ENCODE assay signal across 12 cellular contexts in genomic region chr11:73158356-73159051, GRCh38. TPM values are rescaled to one million over a fixed set of nuclear protein-coding genes. Genes with fewer than 3 reads are reported as not detected.
DNase-seq lines count a peak whose midpoint lies in the region; ATAC-seq and TF ChIP-seq lines count a peak whose summit lies in the region.
"Had no signal": no experiment of that assay in that cellular context is flagged by ENCODE, and none has a peak within 500 bp of the region (broad histone marks: within the 10 kb centered on the region; RNA-seq: fewer than 3 reads in every experiment).

No MANE protein-coding gene starts in this region.

- DNase-seq in AG04449 (ENCODE audit: low read depth, low spot score) (peak; percentile 69), coronary artery (ENCODE audit: low spot score) (peak; percentile 46), mesenchymal stem cell (no peak), GM20000 (ENCODE audit: low spot score) (no peak), germinal center (ENCODE audit: low spot score) (no peak), NCI-H1105 (lab: John Stamatoyannopoulos, UW) (no peak)
- DNase-seq: activated naive CD8-positive, alpha-beta T cell treated with anti-CD3 and anti-CD28 coated beads, Interleukin-2, amount 10 ng/mL, durations not matched to agents 7 days and 5 days; NCI-H1092; PC-9; stimulated activated CD4-positive, alpha-beta T cell treated with anti-CD3 and anti-CD28 coated beads, Interleukin-4, amount 100 ng/mL, for 24 hours had no signal

- H3K27ac Mint-ChIP-seq in IgD-negative memory B cell = peak overlapping the region; percentile 88 to 94 (median 92)
- H3K27ac Mint-ChIP-seq: activated naive CD8-positive, alpha-beta T cell treated with anti-CD3 and anti-CD28 coated beads, Interleukin-2, amount 10 ng/mL, durations not matched to agents 7 days and 5 days had no signal

- WGBS in mesenchymal stem cell = 94% methylated on average over 8 of the region's 8 CpGs

- H2BK5ac ChIP-seq in mesenchymal stem cell (ENCODE audit: low read depth, low read length, poor library complexity, severe bottlenecking) = no peak overlapping the region

- no peak overlapping the region for H2AK5ac ChIP-seq in mesenchymal stem cell (ENCODE audit: low read length, severe bottlenecking)

- H3K27ac ChIP-seq in coronary artery = peak overlapping the region; percentile 71 to 87
- no peak overlapping the region for H3K27ac ChIP-seq in mesenchymal stem cell (ENCODE audit: low read length, poor library complexity, severe bottlenecking)
- H3K27ac ChIP-seq: PC-9 had no signal

- peak overlapping the region in 3 of 4 donors; percentile 60 to 92 (median 89) for H3K4me3 Mint-ChIP-seq in IgD-negative memory B cell
- H3K4me3 Mint-ChIP-seq: activated naive CD8-positive, alpha-beta T cell treated with anti-CD3 and anti-CD28 coated beads, Interleukin-2, amount 10 ng/mL, durations not matched to agents 7 days and 5 days had no signal

- H2BK15ac ChIP-seq in mesenchymal stem cell (ENCODE audit: low read depth, poor library complexity, severe bottlenecking) = no peak overlapping the region

- H2BK12ac ChIP-seq in mesenchymal stem cell (ENCODE audit: low read length in 2 of 2) = no peak overlapping the region

- H3K9me3 ChIP-seq in mesenchymal stem cell (ENCODE audit: control insufficient read depth, low read length) = no peaks in the 10 kb centered on the region

- H3K18ac ChIP-seq in mesenchymal stem cell (ENCODE audit: low read depth in 1 of 2, low read length in 2 of 2) = no peak overlapping the region

- CTCF ChIA-PET in AG04449 (lab: Yijun Ruan, JAX) = interaction anchor here (0.9 to 10.8 kb wide), 14 partner anchors 8 to 366 kb away, joined by 3 to 95 read pairs (median 4); partner anchors contain the start of gene FCHSD2

- POLR2A ChIA-PET in AG04449 (lab: Yijun Ruan, JAX) = interaction anchor here (0.5 to 3.8 kb wide), 5 partner anchors 16 to 364 kb away, joined by 3 to 31 read pairs (median 3); partner anchors contain the start of gene FCHSD2

- no peaks in the 10 kb centered on the region for H3K79me1 ChIP-seq in mesenchymal stem cell (replicated peaks; ENCODE audit: low read length, poor library complexity, severe bottlenecking)

- no peak overlapping the region for H3K9ac ChIP-seq in mesenchymal stem cell (ENCODE audit: low read length)

- H3K4me1 ChIP-seq in mesenchymal stem cell (ENCODE audit: control insufficient read depth, insufficient read depth, low read depth, low read length) = peaks cover 12% of the 10 kb centered on the region

- no peak overlapping the region for H2BK120ac ChIP-seq in mesenchymal stem cell (ENCODE audit: low read depth, low read length)

- peaks cover 0 to 1% (median 0%) of the 10 kb centered on the region in 3 donors for H3K9me3 Mint-ChIP-seq in IgD-negative memory B cell
- H3K9me3 Mint-ChIP-seq: activated naive CD8-positive, alpha-beta T cell treated with anti-CD3 and anti-CD28 coated beads, Interleukin-2, amount 10 ng/mL, durations not matched to agents 7 days and 5 days had no signal

- no peaks in the 10 kb centered on the region for H3K27me3 ChIP-seq in mesenchymal stem cell (ENCODE audit: control insufficient read depth in 1 of 2, insufficient read depth in 1 of 2, low read length in 2 of 2)

- H3K14ac ChIP-seq in mesenchymal stem cell (ENCODE audit: low read length in 2 of 2) = no peak overlapping the region

- no peaks in the 10 kb centered on the region for H3K36me3 Mint-ChIP-seq in IgD-negative memory B cell
- H3K36me3 Mint-ChIP-seq: activated naive CD8-positive, alpha-beta T cell treated with anti-CD3 and anti-CD28 coated beads, Interleukin-2, amount 10 ng/mL, durations not matched to agents 7 days and 5 days had no signal

- peaks cover 58 to 77% (median 65%) of the 10 kb centered on the region in 3 donors for H3K4me1 Mint-ChIP-seq in IgD-negative memory B cell

- H3K23ac ChIP-seq in mesenchymal stem cell (ENCODE audit: low read length in 2 of 2) = no peak overlapping the region

- no peak overlapping the region for H3K4ac ChIP-seq in mesenchymal stem cell (ENCODE audit: low read depth in 1 of 2, low read length in 2 of 2)

- H3K4me3 ChIP-seq in AG04449 (ENCODE audit: low read depth, low read length) (no peak overlapping the region), coronary artery (no peak overlapping the region), mesenchymal stem cell (ENCODE audit: insufficient read depth in 1 of 2, low read depth in 1 of 2, low read length in 2 of 2) (no peak overlapping the region)
- H3K4me3 ChIP-seq: PC-9 had no signal

- H3K36me3 ChIP-seq in mesenchymal stem cell (ENCODE audit: control insufficient read depth in 1 of 2, insufficient read depth in 2 of 2, low read depth in 1 of 2, low read length in 2 of 2) = no peaks in the 10 kb centered on the region

- no peaks in the 10 kb centered on the region for H3K27me3 Mint-ChIP-seq in IgD-negative memory B cell

- H4K8ac ChIP-seq in mesenchymal stem cell (ENCODE audit: low read length) = no peak overlapping the region

- H4K91ac ChIP-seq in mesenchymal stem cell (ENCODE audit: low read length) = peak overlapping the region; percentile 27

- H3K4me2 ChIP-seq in mesenchymal stem cell (ENCODE audit: low read length, poor library complexity, severe bottlenecking) = no peak overlapping the region
- H3K4me2 ChIP-seq: PC-9 had no signal

- no peak for TF ChIP-seq CTCF in AG04449 (IDR thresholded peaks at IDR 0.05; ENCODE audit: insufficient read depth, low read length, missing control alignments)
- TF ChIP-seq CTCF in coronary artery (IDR thresholded peaks at IDR 0.05) = no peak
- TF ChIP-seq CTCF in GM20000 (IDR thresholded peaks at IDR 0.05; ENCODE audit: extremely low read depth, missing control alignments) = no peak

- no peak overlapping the region for H2AFZ ChIP-seq in mesenchymal stem cell (ENCODE audit: low read depth, low read length)
- H2AFZ ChIP-seq: PC-9 had no signal

- ATAC-seq in HG03108 (IDR thresholded peaks at IDR 0.05; ENCODE audit: unreplicated experiment) = no peak

RNA-seq across cellular contexts. Expression of gene FCHSD2, which starts 16.4 kb away (rescaled TPM):
- 72.1 TPM for polyA plus RNA-seq in IgD-negative memory B cell
- 12.8 TPM for polyA plus RNA-seq in mesenchymal stem cell (2013, experiment 1 of 2)
- 11.6 TPM for polyA plus RNA-seq in mesenchymal stem cell (2013, experiment 2 of 2)

RNA-seq across cellular contexts. Expression of gene P2RY2, which starts 59.6 kb away (rescaled TPM):
- polyA plus RNA-seq in IgD-negative memory B cell = 0.13 TPM
- 0.01 TPM for polyA plus RNA-seq in mesenchymal stem cell (2013, experiment 1 of 2)
- polyA plus RNA-seq in mesenchymal stem cell (2013, experiment 2 of 2) = 0.03 TPM

Comparison
In these comparisons a context has a peak if more than half of its experiments do, and no peak if none do; other contexts are left out.
1. DNase-seq: peak in AG04449 (single experiment) and coronary artery (single experiment); none in mesenchymal stem cell (single experiment), GM20000 (single experiment), germinal center (single experiment) and NCI-H1105 (single experiment).